ENCODE assay signal across 8 cellular contexts in genomic region chr12:89353188-89353822, GRCh38. TPM values are rescaled to one million over a fixed set of nuclear protein-coding genes. Genes with fewer than 3 reads are reported as not detected.
A peak's percentile ranks its signal among the peaks of the same experiment; 100 is the strongest.
DNase-seq lines count a peak whose midpoint lies in the region; ATAC-seq and TF ChIP-seq lines count a peak whose summit lies in the region.

No MANE protein-coding gene starts in this region.

- H3K27ac ChIP-seq in RWPE1 (peak overlapping the region; percentile 100), osteoblast (ENCODE audit: low read depth, low read length) (peak overlapping the region; percentile 89)

- H3K9me3 ChIP-seq in adipocyte (ENCODE audit: control insufficient read depth, low read length) (no peaks in the 10 kb centered on the region), osteoblast (ENCODE audit: low read depth, low read length) (no peaks in the 10 kb centered on the region)

- H2AFZ ChIP-seq in osteoblast (ENCODE audit: low read length), result peak overlapping the region; percentile 91

- CTCF ChIA-PET in RWPE1 (lab: Yijun Ruan, JAX), result interaction anchor here (0.6 to 0.7 kb wide), 2 partner anchors 51 to 329 kb away, joined by 3 to 4 read pairs; no protein-coding TSS in a partner anchor

- H3K36me3 ChIP-seq in adipocyte (ENCODE audit: control insufficient read depth, insufficient read depth, low read length, severe bottlenecking) (peaks cover 20% of the 10 kb centered on the region), osteoblast (ENCODE audit: insufficient read depth, low read length) (peaks cover 24% of the 10 kb centered on the region)

- H3K9ac ChIP-seq in adipocyte (ENCODE audit: low read length), result peak overlapping the region; percentile 98

- intact Hi-C loops in cardiac septum (cut with DNase I), result loop anchor here (5.0 to 10.0 kb wide), 6 partner anchors 34 to 301 kb away; partner anchors contain the start of genes GALNT4 and POC1B

- H3K27me3 ChIP-seq in adipocyte (replicated peaks; ENCODE audit: control insufficient read depth, insufficient read depth, low read length), result no peaks in the 10 kb centered on the region
- H3K27me3 ChIP-seq in osteoblast (ENCODE audit: insufficient read depth, low read length), result no peaks in the 10 kb centered on the region

- H3K4me1 ChIP-seq in adipocyte (ENCODE audit: control insufficient read depth, insufficient read depth, low read length) (peaks cover 32% of the 10 kb centered on the region), osteoblast (ENCODE audit: insufficient read depth, low read length) (peaks cover 36% of the 10 kb centered on the region)

- POLR2A ChIA-PET in RWPE1 (lab: Yijun Ruan, JAX; ENCODE audit: low non-redundant PET), result interaction anchor here (0.6 to 1.5 kb wide), 2 partner anchors 18 to 160 kb away, joined by 3 read pairs; no protein-coding TSS in a partner anchor

- peak overlapping the region; percentile 93 for H3K4me3 ChIP-seq in adipocyte (ENCODE audit: low read length)
- peak overlapping the region; percentile 82 for H3K4me3 ChIP-seq in osteoblast (ENCODE audit: insufficient read depth, low read length)

- no peak for TF ChIP-seq CTCF in RWPE1 (conservative IDR thresholded peaks at IDR 0.05; ENCODE audit: low read depth)
- no peak for TF ChIP-seq CTCF in osteoblast (IDR thresholded peaks at IDR 0.05; ENCODE audit: extremely low read depth, low read depth, low read length)

- peak; percentile 90 for DNase-seq in GM03348 (ENCODE audit: low spot score)
- peak; percentile 59 for DNase-seq in RWPE1 (ENCODE audit: low spot score)
- DNase-seq in adipocyte (ENCODE audit: low read depth), result peak; percentile 86
- DNase-seq in cardiac septum (ENCODE audit: low spot score), result peak; percentile 92
- DNase-seq in osteoblast (ENCODE audit: insufficient read length, low spot score, missing footprints), result peak; percentile 97
- DNase-seq in HPDE6-E6E7 (ENCODE audit: extremely low spot score), result no peak
- no peak for DNase-seq in amniotic stem cell (lab: John Stamatoyannopoulos, UW)

- H3K79me2 ChIP-seq in osteoblast (ENCODE audit: insufficient read depth, low read length), result peaks cover 69% of the 10 kb centered on the region

- peak overlapping the region; percentile 91 for H3K4me2 ChIP-seq in osteoblast (ENCODE audit: insufficient read depth, low read length)

- ATAC-seq in HG03432 (IDR thresholded peaks at IDR 0.05; ENCODE audit: unreplicated experiment), result peak; percentile 31

- H4K20me1 ChIP-seq in osteoblast (ENCODE audit: insufficient read depth, low read length), result peaks cover 24% of the 10 kb centered on the region

RNA-seq across cellular contexts. Expression of gene DUSP6, which starts 1.0 kb away (rescaled TPM):
- total RNA-seq in cardiac septum, result 28.9 TPM
- total RNA-seq in osteoblast, result 28.6 and 30.0 TPM in 2 replicates

Comparison
In these comparisons a context has a peak if more than half of its experiments do, and no peak if none do; other contexts are left out.
1. DNase-seq: peak in GM03348 (single experiment), RWPE1 (single experiment), adipocyte (single experiment), cardiac septum (single experiment) and osteoblast (single experiment); none in HPDE6-E6E7 (single experiment) and amniotic stem cell (single experiment).